ENCODE assay signal across 23 cellular contexts in genomic region chr16:27462200-27462845, GRCh38.
DNase-seq lines count a peak whose midpoint lies in the region; ATAC-seq and TF ChIP-seq lines count a peak whose summit lies in the region.
"Had no signal": no experiment of that assay in that cellular context is flagged by ENCODE, and none has a peak within 500 bp of the region (broad histone marks: within the 10 kb centered on the region; RNA-seq: fewer than 3 reads in every experiment).

No MANE protein-coding gene starts in this region.

- H2BK120ac ChIP-seq in IMR-90 (ENCODE audit: low read depth, low read length): no peak overlapping the region

- intact Hi-C loops in IMR-90 (cut with micrococcal nuclease): no loop called here
- intact Hi-C loops in gastrocnemius medialis (cut with DNase I; ENCODE audit: low total_unique reads): no loop called here

- H3K18ac ChIP-seq in IMR-90 (ENCODE audit: low read depth, low read length): no peak overlapping the region

- H3K27me3 Mint-ChIP-seq in activated CD4-positive, alpha-beta T cell treated with anti-CD3 and anti-CD28 coated beads, Interleukin-2, amount 10 ng/mL, durations not matched to agents 7 days and 5 days: no peaks in the 10 kb centered on the region
- H3K27me3 Mint-ChIP-seq: activated naive CD4-positive, alpha-beta T cell treated with anti-CD3 and anti-CD28 coated beads, Interleukin-2, amount 50 U/mL, for 24 hours had no signal

- ATAC-seq in IMR-90 (ENCODE audit: low read depth) (no peak), gastrocnemius medialis (peak; percentile 26 to 42), GM18907 (IDR thresholded peaks at IDR 0.05; ENCODE audit: unreplicated experiment) (no peak)
- ATAC-seq: esophagus mucosa; SK-N-SH treated with all-trans-retinoic acid at 6 μM for 48 hours; stimulated activated naive CD8-positive, alpha-beta T cell treated with anti-CD3 and anti-CD28 coated beads, Interleukin-15, Interleukin-2, amounts not matched to agents 100 U/mL and 50 U/mL, for 24 hours had no signal

- H3K4me3 Mint-ChIP-seq in activated CD4-positive, alpha-beta T cell treated with anti-CD3 and anti-CD28 coated beads, Interleukin-2, amount 10 ng/mL, durations not matched to agents 7 days and 5 days: no peak overlapping the region
- H3K4me3 Mint-ChIP-seq: activated naive CD4-positive, alpha-beta T cell treated with anti-CD3 and anti-CD28 coated beads, Interleukin-2, amount 50 U/mL, for 24 hours; activated T-helper 1 cell treated with anti-CD3 and anti-CD28 coated beads, Interleukin-12 subunit alpha, Interleukin-12 subunit beta, Interleukin-2, Interleukin-4 antibody, amounts not matched to agents 30 ng/mL and 10 ng/mL and 1 ng/mL, durations not matched to agents 14 hours and 24 hours and 36 hours had no signal

- H3K79me1 ChIP-seq in IMR-90 (ENCODE audit: low read depth in 1 of 2, low read length in 2 of 2): no peaks in the 10 kb centered on the region

- no peak overlapping the region for H3K9ac ChIP-seq in IMR-90 (ENCODE audit: low read depth, low read length)

- DNase-seq in activated CD4-positive, alpha-beta T cell treated with anti-CD3 and anti-CD28 coated beads, Interleukin-2, amount 10 ng/mL, durations not matched to agents 7 days and 5 days: no peak
- no peak for DNase-seq in activated CD4-positive, alpha-beta T cell treated with anti-CD3 and anti-CD28 coated beads for 4 hours
- DNase-seq in IMR-90 (no peak), kidney tubule cell (ENCODE audit: low spot score) (peak; percentile 12), gastrocnemius medialis (peak in 1 of 2 donors; percentile 70), cerebellar nuclear complex (lab: John Stamatoyannopoulos, UW) (no peak), dedifferentiated amniotic fluid mesenchymal stem cell (ENCODE audit: extremely low spot score) (no peak)
- DNase-seq: activated CD4-positive, alpha-beta T cell treated with anti-CD3 and anti-CD28 coated beads, Interleukin-2, amount 50 U/mL, for 1 hour; NCI-H2171; OCI-M1; retina; stimulated activated naive CD8-positive, alpha-beta T cell treated with anti-CD3 and anti-CD28 coated beads, Interleukin-15, Interleukin-2, amounts not matched to agents 100 U/mL and 50 U/mL, for 24 hours; WERI-Rb-1 had no signal

- peak overlapping the region; percentile 19; the same call in 1 of the 2 replicates for H2AK5ac ChIP-seq in IMR-90 (ENCODE audit: low read depth, low read length)

- no peak overlapping the region for H2BK15ac ChIP-seq in IMR-90 (ENCODE audit: low read depth, low read length)

- H4K8ac ChIP-seq in IMR-90 (ENCODE audit: low read depth in 2 of 2, low read length in 2 of 2): peak overlapping the region in 1 of 2 experiments; percentile 15; a peak in 1 of 4 replicates

- H2AK9ac ChIP-seq in IMR-90 (replicated peaks; ENCODE audit: low read depth, low read length, poor library complexity): no peak overlapping the region

- H3K27ac ChIP-seq in IMR-90 (ENCODE audit: insufficient read depth, low read length) (no peak overlapping the region), gastrocnemius medialis (peak overlapping the region; percentile 59 to 82 (median 74))
- H3K27ac ChIP-seq: 22Rv1, coronary artery, HL-60, thoracic aorta, vagina, WERI-Rb-1 had no signal

- H3K4me3 ChIP-seq in IMR-90 (ENCODE audit: insufficient read depth, low read depth, low read length): no peak overlapping the region
- no peak overlapping the region for H3K4me3 ChIP-seq in gastrocnemius medialis
- H3K4me3 ChIP-seq: coronary artery, thoracic aorta, vagina had no signal

- no peak overlapping the region for H3K56ac ChIP-seq in IMR-90 (ENCODE audit: extremely low read depth, insufficient read depth, low read length)

- TF ChIP-seq RAD21 in IMR-90 (IDR thresholded peaks at IDR 0.05; ENCODE audit: low read length): no peak

- H3K4me1 Mint-ChIP-seq in activated CD4-positive, alpha-beta T cell treated with anti-CD3 and anti-CD28 coated beads, Interleukin-2, amount 10 ng/mL, durations not matched to agents 7 days and 5 days: peaks cover 40% of the 10 kb centered on the region

- H2BK20ac ChIP-seq in IMR-90 (ENCODE audit: low read depth, low read length): no peak overlapping the region

- CTCF ChIA-PET in activated CD4-positive, alpha-beta T cell treated with anti-CD3 and anti-CD28 coated beads, Interleukin-2, amount 10 ng/mL, durations not matched to agents 7 days and 5 days (lab: Charles Lee): interaction anchor here (0.9 to 1.8 kb wide), 3 partner anchors 8 to 307 kb away, joined by 3 to 6 read pairs (median 3); no protein-coding TSS in a partner anchor
- CTCF ChIA-PET in IMR-90 (lab: Yijun Ruan, JAX): interaction anchor here (0.7 kb wide), 1 partner anchor 231 kb away, joined by 3 read pairs; no protein-coding TSS in a partner anchor

- BruUV-seq in IMR-90 (replicated peaks; lab: Mats Ljungman, UMichigan): no TSS peak

- H3K27me3 ChIP-seq in IMR-90 (ENCODE audit: control insufficient read depth, insufficient read depth, low read length): no peaks in the 10 kb centered on the region
- H3K27me3 ChIP-seq in gastrocnemius medialis: no peaks in the 10 kb centered on the region
- H3K27me3 ChIP-seq: vagina had no signal

- H3K27ac Mint-ChIP-seq in activated CD4-positive, alpha-beta T cell treated with anti-CD3 and anti-CD28 coated beads, Interleukin-2, amount 10 ng/mL, durations not matched to agents 7 days and 5 days: peak overlapping the region; percentile 86

- no peak overlapping the region for H3K4ac ChIP-seq in IMR-90 (ENCODE audit: low read depth, low read length)

- no peaks in the 10 kb centered on the region for H4K20me1 ChIP-seq in IMR-90 (ENCODE audit: insufficient read depth, low read length)

- H3K4me2 ChIP-seq in IMR-90 (ENCODE audit: low read depth, low read length): no peak overlapping the region

- 87% methylated on average over 11 of the region's 18 CpGs; no CpG with 5 or more reads in 1 of the 2 experiments for WGBS in IMR-90 (ENCODE audit: extremely low coverage in 2 of 2, insufficient read length in 1 of 2), 2 experiments

- in situ Hi-C loops in IMR-90 (cut with MboI; ENCODE audit: low sequenced_read_pairs): loop anchor here (25.0 kb wide), 1 partner anchor 1625 kb away; no protein-coding TSS in a partner anchor
- in situ Hi-C loops in gastrocnemius medialis (cut with MboI; ENCODE audit: low sequenced_read_pairs in 4 of 4): no loop called here

- peaks cover 71% of the 10 kb centered on the region for H3K36me3 ChIP-seq in IMR-90 (ENCODE audit: control insufficient read depth, insufficient read depth, low read length)
- peaks cover 0 to 56% of the 10 kb centered on the region in 2 donors for H3K36me3 ChIP-seq in gastrocnemius medialis

- peaks cover 41% of the 10 kb centered on the region for H3K36me3 Mint-ChIP-seq in activated CD4-positive, alpha-beta T cell treated with anti-CD3 and anti-CD28 coated beads, Interleukin-2, amount 10 ng/mL, durations not matched to agents 7 days and 5 days (ENCODE audit: low read depth)

- H3K9me1 ChIP-seq in IMR-90 (ENCODE audit: insufficient read depth, low read length): no peaks in the 10 kb centered on the region; the same call in 1 of the 2 replicates

- H3K23ac ChIP-seq in IMR-90 (ENCODE audit: low read depth, low read length): no peak overlapping the region

- H2BK5ac ChIP-seq in IMR-90 (ENCODE audit: low read depth, low read length, poor library complexity, severe bottlenecking): peak overlapping the region; percentile 8

- no peak overlapping the region for H4K5ac ChIP-seq in IMR-90 (ENCODE audit: low read depth, low read length)

- dilution Hi-C loops in IMR-90 (cut with HindIII; ENCODE audit: low sequenced_read_pairs, unreplicated experiment): no loop called here

- H3K9me3 Mint-ChIP-seq in activated CD4-positive, alpha-beta T cell treated with anti-CD3 and anti-CD28 coated beads, Interleukin-2, amount 10 ng/mL, durations not matched to agents 7 days and 5 days: no peaks in the 10 kb centered on the region
- H3K9me3 Mint-ChIP-seq: activated naive CD4-positive, alpha-beta T cell treated with anti-CD3 and anti-CD28 coated beads, Interleukin-2, amount 50 U/mL, for 24 hours; activated T-helper 1 cell treated with anti-CD3 and anti-CD28 coated beads, Interleukin-12 subunit alpha, Interleukin-12 subunit beta, Interleukin-2, Interleukin-4 antibody, amounts not matched to agents 30 ng/mL and 10 ng/mL and 1 ng/mL, durations not matched to agents 14 hours and 24 hours and 36 hours had no signal

- POLR2A ChIA-PET in activated CD4-positive, alpha-beta T cell treated with anti-CD3 and anti-CD28 coated beads, Interleukin-2, amount 10 ng/mL, durations not matched to agents 7 days and 5 days (lab: Charles Lee): no interaction called here
- POLR2A ChIA-PET in IMR-90 (lab: Charles Lee; ENCODE audit: unreplicated experiment): interaction anchor here (0.5 kb wide), 1 partner anchor 88 kb away, joined by 3 read pairs; the partner anchor contains the start of gene KATNIP

- H3K4me1 ChIP-seq in IMR-90 (ENCODE audit: control insufficient read depth, insufficient read depth, low read length) (peaks cover 4% of the 10 kb centered on the region), gastrocnemius medialis (peaks cover 28 to 34% of the 10 kb centered on the region in 2 donors)

- no peak overlapping the region for H2AFZ ChIP-seq in IMR-90 (replicated peaks; ENCODE audit: low read length, poor library complexity)

- TF ChIP-seq POLR2A in IMR-90 (IDR thresholded peaks at IDR 0.05; ENCODE audit: low read depth, low read length) (no peak), gastrocnemius medialis (IDR thresholded peaks at IDR 0.05) (no peak)

- TF ChIP-seq CTCF in IMR-90 (conservative IDR thresholded peaks at IDR 0.05; ENCODE audit: low read depth, low read length) (no peak), gastrocnemius medialis (IDR thresholded peaks at IDR 0.05 in 4 of 5, conservative IDR thresholded peaks at IDR 0.05 in 1 of 5) (no peak)

- H3K14ac ChIP-seq in IMR-90 (replicated peaks; ENCODE audit: low read depth, low read length): no peak overlapping the region

- H3K9me3 ChIP-seq in IMR-90 (ENCODE audit: control insufficient read depth, insufficient read depth, low read length) (peaks cover 4% of the 10 kb centered on the region), gastrocnemius medialis (no peaks in the 10 kb centered on the region)
- H3K9me3 ChIP-seq: thoracic aorta, vagina had no signal

- H4K91ac ChIP-seq in IMR-90 (ENCODE audit: insufficient read depth, low read depth, low read length): no peak overlapping the region

TF ChIP-seq in IMR-90, 13 proteins besides CTCF, POLR2A, EP300 and RAD21 (continues in another document):
- TF ChIP-seq MAZ (IDR thresholded peaks at IDR 0.05; ENCODE audit: borderline replicate concordance, low read depth, low read length) (no peak), USF2 (IDR thresholded peaks at IDR 0.05; ENCODE audit: low read depth, low read length) (no peak), MAFK (IDR thresholded peaks at IDR 0.05; ENCODE audit: low read depth, low read length) (no peak), MXI1 (IDR thresholded peaks at IDR 0.05; ENCODE audit: borderline replicate concordance, low read depth, low read length) (no peak)

Comparison
In these comparisons a context has a peak if more than half of its experiments do, and no peak if none do; other contexts are left out.
1. ATAC-seq: peak in gastrocnemius medialis (2 of 2); none in IMR-90 (single experiment) and GM18907 (single experiment).